In genomic region chr6:47908271-47908670, GRCh38 we compare ENCODE assay signal across 35 cellular contexts.
"Had no signal": no experiment of that assay in that cellular context is flagged by ENCODE, and none has a peak within 500 bp of the region (broad histone marks: within the 10 kb centered on the region; RNA-seq: fewer than 3 reads in every experiment).

No MANE protein-coding gene starts in this region.

- H3K4me1 ChIP-seq: adrenal gland, body of pancreas, breast epithelium had no signal

- H3K27me3 Mint-ChIP-seq: activated B cell treated with CpG ODN at 0.5 μM for 24 hours; activated CD4-positive, alpha-beta memory T cell treated with anti-CD3 and anti-CD28 coated beads for 36 hours; activated CD4-positive, alpha-beta T cell treated with anti-CD3 and anti-CD28 coated beads, Interleukin-2, amount 10 ng/mL, durations not matched to agents 24 days and 14 days; activated CD8-positive, alpha-beta T cell treated with anti-CD3 and anti-CD28 coated beads for 36 hours had no signal

- H3K27me3 ChIP-seq: adrenal gland, body of pancreas, brain microvascular endothelial cell, breast epithelium had no signal

- DNase-seq: activated B cell treated with CpG ODN at 0.5 μM for 24 hours; activated CD4-positive, alpha-beta memory T cell treated with anti-CD3 and anti-CD28 coated beads for 36 hours; activated CD4-positive, alpha-beta T cell treated with anti-CD3 and anti-CD28 coated beads for 4 hours; activated CD4-positive, alpha-beta T cell treated with anti-CD3 and anti-CD28 coated beads, Interleukin-2, amount 10 ng/mL, durations not matched to agents 24 days and 14 days; activated CD4-positive, alpha-beta T cell treated with anti-CD3 and anti-CD28 coated beads, Interleukin-2, amount 50 U/mL, for 1 hour; activated CD4-positive, alpha-beta T cell treated with anti-CD3 and anti-CD28 coated beads, Interleukin-2, amount 50 U/mL, for 4 hours; activated CD4-positive, CD25-positive, alpha-beta regulatory T cell treated with anti-CD3 and anti-CD28 coated beads, Interleukin-2, amount 50 U/mL, for 72 hours; activated CD8-positive, alpha-beta memory T cell treated with anti-CD3 and anti-CD28 coated beads, Interleukin-2, amount 50 U/mL, for 4 hours; activated CD8-positive, alpha-beta T cell treated with anti-CD3 and anti-CD28 coated beads for 36 hours; activated effector memory CD4-positive, alpha-beta T cell treated with anti-CD3 and anti-CD28 coated beads, Interleukin-2, amount 50 U/mL, for 16 hours; activated gamma-delta T cell treated with Interleukin-2 at 50 U/mL for 16 hours; activated naive CD4-positive, alpha-beta T cell; activated naive CD4-positive, alpha-beta T cell treated with anti-CD3 and anti-CD28 coated beads for 36 hours; activated naive CD4-positive, alpha-beta T cell treated with anti-CD3 and anti-CD28 coated beads, Interleukin-2, amount 50 U/mL, for 16 hours; activated naive CD8-positive, alpha-beta T cell treated with anti-CD3 and anti-CD28 coated beads for 36 hours; activated T-cell treated with anti-CD3 and anti-CD28 coated beads for 4 hours; activated T-cell treated with anti-CD3 and anti-CD28 coated beads, Interleukin-2, amount 50 U/mL, for 1 hour; activated T-cell treated with anti-CD3 and anti-CD28 coated beads, Interleukin-2, amount 50 U/mL, for 4 hours; activated T-cell treated with anti-CD3 and anti-CD28 coated beads, Interleukin-2, amount 50 U/mL, for 72 hours; adrenal gland; amniotic stem cell; aorta; body of pancreas; brain microvascular endothelial cell; central memory CD4-positive, alpha-beta T cell; T-helper 1 cell; T-helper 2 cell; T-helper 9 cell had no signal

- H3K4me1 Mint-ChIP-seq: activated B cell treated with CpG ODN at 0.5 μM for 24 hours; activated CD4-positive, alpha-beta T cell treated with anti-CD3 and anti-CD28 coated beads, Interleukin-2, amount 10 ng/mL, durations not matched to agents 24 days and 14 days; activated naive CD8-positive, alpha-beta T cell treated with anti-CD3 and anti-CD28 coated beads for 36 hours; activated T-helper 17 cell treated with anti-CD3 and anti-CD28 coated beads, Interleukin-2, amount 50 U/mL, for 72 hours had no signal

- H3K4me3 ChIP-seq: adrenal gland, body of pancreas, breast epithelium had no signal

- H3K36me3 ChIP-seq: adrenal gland, brain microvascular endothelial cell, breast epithelium had no signal

- H3K4me3 Mint-ChIP-seq: activated B cell treated with CpG ODN at 0.5 μM for 24 hours; activated CD4-positive, alpha-beta memory T cell treated with anti-CD3 and anti-CD28 coated beads for 36 hours; activated CD4-positive, alpha-beta T cell treated with anti-CD3 and anti-CD28 coated beads, Interleukin-2, amount 10 ng/mL, durations not matched to agents 24 days and 14 days; activated CD8-positive, alpha-beta T cell treated with anti-CD3 and anti-CD28 coated beads for 36 hours; activated naive CD4-positive, alpha-beta T cell treated with anti-CD3 and anti-CD28 coated beads for 36 hours; activated naive CD8-positive, alpha-beta T cell treated with anti-CD3 and anti-CD28 coated beads for 36 hours; activated T-cell treated with anti-CD3 and anti-CD28 coated beads, Interleukin-2, amount 50 U/mL, for 4 hours; activated T-cell treated with anti-CD3 and anti-CD28 coated beads, Interleukin-2, amount 50 U/mL, for 72 hours; activated T-helper 1 cell treated with anti-CD3 and anti-CD28 coated beads, Interleukin-12 subunit alpha, Interleukin-12 subunit beta, Interleukin-2, Interleukin-4 antibody, amounts not matched to agents 30 ng/mL and 10 ng/mL and 1 ng/mL, durations not matched to agents 14 hours and 24 hours and 36 hours; activated T-helper 17 cell treated with anti-CD3 and anti-CD28 coated beads, Interleukin-2, amount 50 U/mL, for 72 hours; T-helper 1 cell treated with Interleukin-12 subunit alpha and Interleukin-12 subunit beta and Interleukin-4 antibody, amounts not matched to agents 30 μg/mL and 1 μg/mL, for 36 hours; T-helper 2 cell treated with Interferon-gamma antibody and Interleukin-4, amounts not matched to agents 5 μg/mL and 100 μg/mL, for 36 hours had no signal

- H3K9me3 Mint-ChIP-seq: activated B cell treated with CpG ODN at 0.5 μM for 24 hours; activated CD4-positive, alpha-beta memory T cell treated with anti-CD3 and anti-CD28 coated beads for 36 hours; activated CD4-positive, alpha-beta T cell treated with anti-CD3 and anti-CD28 coated beads, Interleukin-2, amount 10 ng/mL, durations not matched to agents 24 days and 14 days; activated CD8-positive, alpha-beta T cell treated with anti-CD3 and anti-CD28 coated beads for 36 hours; activated naive CD4-positive, alpha-beta T cell treated with anti-CD3 and anti-CD28 coated beads for 36 hours; activated naive CD8-positive, alpha-beta T cell treated with anti-CD3 and anti-CD28 coated beads for 36 hours; activated T-cell treated with anti-CD3 and anti-CD28 coated beads, Interleukin-2, amount 50 U/mL, for 4 hours; activated T-helper 1 cell treated with anti-CD3 and anti-CD28 coated beads, Interleukin-12 subunit alpha, Interleukin-12 subunit beta, Interleukin-2, Interleukin-4 antibody, amounts not matched to agents 30 ng/mL and 10 ng/mL and 1 ng/mL, durations not matched to agents 14 hours and 24 hours and 36 hours; T-helper 1 cell treated with Interleukin-12 subunit alpha and Interleukin-12 subunit beta and Interleukin-4 antibody, amounts not matched to agents 30 μg/mL and 1 μg/mL, for 36 hours; T-helper 2 cell treated with Interferon-gamma antibody and Interleukin-4, amounts not matched to agents 5 μg/mL and 100 μg/mL, for 36 hours had no signal

- H3K27ac ChIP-seq: adrenal gland, body of pancreas, brain microvascular endothelial cell, breast epithelium, VCaP had no signal

- H3K9me3 ChIP-seq: adrenal gland, body of pancreas, breast epithelium had no signal

- ATAC-seq: activated CD8-positive, alpha-beta T cell treated with anti-CD3 and anti-CD28 coated beads for 36 hours; activated naive CD4-positive, alpha-beta T cell treated with anti-CD3 and anti-CD28 coated beads, Interleukin-2, amount 50 U/mL, for 72 hours; activated T-cell treated with anti-CD3 and anti-CD28 coated beads, Interleukin-2, amount 50 U/mL, for 4 hours; activated T-cell treated with anti-CD3 and anti-CD28 coated beads, Interleukin-2, amount 50 U/mL, for 72 hours; activated T-helper 17 cell treated with anti-CD3 and anti-CD28 coated beads, Interleukin-2, amount 50 U/mL, for 72 hours; body of pancreas had no signal

- H3K36me3 Mint-ChIP-seq: activated CD4-positive, alpha-beta memory T cell treated with anti-CD3 and anti-CD28 coated beads for 36 hours; activated naive CD4-positive, alpha-beta T cell treated with anti-CD3 and anti-CD28 coated beads, Interleukin-2, amount 50 U/mL, for 72 hours; activated naive CD8-positive, alpha-beta T cell treated with anti-CD3 and anti-CD28 coated beads for 36 hours had no signal

- H3K27ac Mint-ChIP-seq: activated B cell treated with CpG ODN at 0.5 μM for 24 hours; activated CD4-positive, alpha-beta memory T cell treated with anti-CD3 and anti-CD28 coated beads for 36 hours; activated CD4-positive, alpha-beta T cell treated with anti-CD3 and anti-CD28 coated beads, Interleukin-2, amount 10 ng/mL, durations not matched to agents 24 days and 14 days; activated CD8-positive, alpha-beta T cell treated with anti-CD3 and anti-CD28 coated beads for 36 hours; activated naive CD4-positive, alpha-beta T cell treated with anti-CD3 and anti-CD28 coated beads for 36 hours; activated naive CD4-positive, alpha-beta T cell treated with anti-CD3 and anti-CD28 coated beads, Interleukin-2, amount 50 U/mL, for 72 hours; activated naive CD8-positive, alpha-beta T cell treated with anti-CD3 and anti-CD28 coated beads for 36 hours; activated T-cell treated with anti-CD3 and anti-CD28 coated beads, Interleukin-2, amount 50 U/mL, for 72 hours; activated T-helper 1 cell treated with anti-CD3 and anti-CD28 coated beads, Interleukin-12 subunit alpha, Interleukin-12 subunit beta, Interleukin-2, Interleukin-4 antibody, amounts not matched to agents 30 ng/mL and 10 ng/mL and 1 ng/mL, durations not matched to agents 14 hours and 24 hours and 36 hours; activated T-helper 17 cell treated with anti-CD3 and anti-CD28 coated beads, Interleukin-2, amount 50 U/mL, for 72 hours; T-helper 1 cell treated with Interleukin-12 subunit alpha and Interleukin-12 subunit beta and Interleukin-4 antibody, amounts not matched to agents 30 μg/mL and 1 μg/mL, for 36 hours; T-helper 2 cell treated with Interferon-gamma antibody and Interleukin-4, amounts not matched to agents 5 μg/mL and 100 μg/mL, for 36 hours had no signal
